In genomic region chr10:124632064-124632531, GRCh38 we compare ENCODE assay signal across 8 cellular contexts.
DNase-seq lines count a peak whose midpoint lies in the region; ATAC-seq and TF ChIP-seq lines count a peak whose summit lies in the region.

No MANE protein-coding gene starts in this region.

- intact Hi-C loops in dendritic cell treated with granulocyte-macrophage colony-stimulating factor and Interleukin-4, amounts not matched to agents 40 ng/mL and 50 ng/mL, for 4 days (cut with micrococcal nuclease) = no loop called here
- intact Hi-C loops in naive thymus-derived CD4-positive, alpha-beta T cell (cut with micrococcal nuclease) = loop anchor here (1.0 kb wide), 1 partner anchor 109 kb away; no protein-coding TSS in a partner anchor

- H3K4me3 ChIP-seq in GM23248 (no peak overlapping the region), Peyer's patch (no peak overlapping the region)
- no peak overlapping the region for H3K4me3 ChIP-seq in naive thymus-derived CD4-positive, alpha-beta T cell (ENCODE audit: low read length)

- TF ChIP-seq CTCF in Peyer's patch (IDR thresholded peaks at IDR 0.05) = peak in 4 of 6 experiments; percentile 8 to 29 (median 18)

- no peaks in the 10 kb centered on the region for H3K9me3 Mint-ChIP-seq in dendritic cell treated with granulocyte-macrophage colony-stimulating factor and Interleukin-4, amounts not matched to agents 40 ng/mL and 50 ng/mL, for 4 days
- peaks cover 0 to 11% (median 3%) of the 10 kb centered on the region in 11 donors for H3K9me3 Mint-ChIP-seq in naive thymus-derived CD4-positive, alpha-beta T cell

- H3K27ac ChIP-seq in GM23248 (no peak overlapping the region), Peyer's patch (no peak overlapping the region)
- no peak overlapping the region for H3K27ac ChIP-seq in naive thymus-derived CD4-positive, alpha-beta T cell (ENCODE audit: low read depth, low read length)

- no peak overlapping the region for H3K9ac ChIP-seq in GM23248

- H3K9me3 ChIP-seq in GM23248 (ENCODE audit: low read depth) = no peaks in the 10 kb centered on the region
- H3K9me3 ChIP-seq in Peyer's patch = no peaks in the 10 kb centered on the region
- peaks cover 0 to 8% (median 0%) of the 10 kb centered on the region in 3 experiments for H3K9me3 ChIP-seq in naive thymus-derived CD4-positive, alpha-beta T cell (ENCODE audit: control insufficient read depth in 2 of 3, low read length in 3 of 3)

- no peak overlapping the region for H2AFZ ChIP-seq in GM23248

- ATAC-seq in naive thymus-derived CD4-positive, alpha-beta T cell = peak; percentile 43
- ATAC-seq in GM18870 (IDR thresholded peaks at IDR 0.05; ENCODE audit: unreplicated experiment) (no peak), GM21576 (IDR thresholded peaks at IDR 0.05; ENCODE audit: unreplicated experiment) (no peak)

- no peaks in the 10 kb centered on the region for H3K36me3 ChIP-seq in GM23248 (ENCODE audit: low read depth)
- H3K36me3 ChIP-seq in Peyer's patch = peaks cover 0 to 6% (median 0%) of the 10 kb centered on the region in 3 donors
- H3K36me3 ChIP-seq in naive thymus-derived CD4-positive, alpha-beta T cell (ENCODE audit: control insufficient read depth in 2 of 3, insufficient read depth in 3 of 3, low read length in 3 of 3) = no peaks in the 10 kb centered on the region

- DNase-seq in GM23248 (peak; percentile 12), Peyer's patch (no peak), NCI-H1930 (lab: John Stamatoyannopoulos, UW) (no peak), SKM-1 (lab: John Stamatoyannopoulos, UW; ENCODE audit: unreplicated experiment) (no peak)
- DNase-seq in naive thymus-derived CD4-positive, alpha-beta T cell = peak in 2 of 9 donors; percentile 36 to 51

- no peaks in the 10 kb centered on the region for H3K27me3 ChIP-seq in GM23248 (replicated peaks; ENCODE audit: insufficient read depth)
- no peaks in the 10 kb centered on the region for H3K27me3 ChIP-seq in Peyer's patch
- H3K27me3 ChIP-seq in naive thymus-derived CD4-positive, alpha-beta T cell (ENCODE audit: control insufficient read depth in 2 of 2, insufficient read depth in 2 of 2, low read length in 2 of 2) = no peaks in the 10 kb centered on the region

- WGBS in GM23248 (ENCODE audit: low coverage in 1 of 2, low lambda C conversion rate in 2 of 2, missing lambda C conversion rate in 2 of 2), 2 experiments = 72 to 79% methylated on average over 19 of the region's 19 CpGs

- no peaks in the 10 kb centered on the region for H3K79me2 ChIP-seq in GM23248 (ENCODE audit: insufficient read depth)

- H4K20me1 ChIP-seq in GM23248 (ENCODE audit: insufficient read depth) = no peaks in the 10 kb centered on the region

- H3K4me1 ChIP-seq in GM23248 (ENCODE audit: insufficient read depth) (no peaks in the 10 kb centered on the region), Peyer's patch (peaks cover 5 to 39% (median 33%) of the 10 kb centered on the region in 4 donors)
- peaks cover 25 to 47% of the 10 kb centered on the region in 2 donors for H3K4me1 ChIP-seq in naive thymus-derived CD4-positive, alpha-beta T cell (ENCODE audit: control insufficient read depth in 2 of 2, insufficient read depth in 2 of 2, low read length in 2 of 2)

- peaks cover 63% of the 10 kb centered on the region for H3K4me1 Mint-ChIP-seq in dendritic cell treated with granulocyte-macrophage colony-stimulating factor and Interleukin-4, amounts not matched to agents 40 ng/mL and 50 ng/mL, for 4 days (ENCODE audit: low read depth)
- H3K4me1 Mint-ChIP-seq in naive thymus-derived CD4-positive, alpha-beta T cell = peaks cover 29 to 78% (median 67%) of the 10 kb centered on the region in 7 donors

- no peaks in the 10 kb centered on the region for H3F3A ChIP-seq in GM23248 (ENCODE audit: insufficient read depth)

- H3K27ac Mint-ChIP-seq in dendritic cell treated with granulocyte-macrophage colony-stimulating factor and Interleukin-4, amounts not matched to agents 40 ng/mL and 50 ng/mL, for 4 days = peak overlapping the region; percentile 64
- H3K27ac Mint-ChIP-seq in naive thymus-derived CD4-positive, alpha-beta T cell = peak overlapping the region in 2 of 9 donors; percentile 40 to 53

- peaks cover 42% of the 10 kb centered on the region for H3K36me3 Mint-ChIP-seq in dendritic cell treated with granulocyte-macrophage colony-stimulating factor and Interleukin-4, amounts not matched to agents 40 ng/mL and 50 ng/mL, for 4 days (ENCODE audit: low read depth)
- H3K36me3 Mint-ChIP-seq in naive thymus-derived CD4-positive, alpha-beta T cell = peaks cover 0 to 22% (median 13%) of the 10 kb centered on the region in 5 donors

- no peak for TF ChIP-seq POLR2A in Peyer's patch (IDR thresholded peaks at IDR 0.05)

- POLR2A ChIA-PET in naive thymus-derived CD4-positive, alpha-beta T cell (lab: Charles Lee) = interaction anchor here (0.8 to 2.9 kb wide), 4 partner anchors 12 to 113 kb away, joined by 3 to 13 read pairs (median 6); no protein-coding TSS in a partner anchor

- in situ Hi-C loops in GM23248 (cut with MboI) = no loop called here

- H3K4me2 ChIP-seq in GM23248 (ENCODE audit: unreplicated experiment) = no peak overlapping the region

- CTCF ChIA-PET in naive thymus-derived CD4-positive, alpha-beta T cell (lab: Charles Lee) = interaction anchor here (1.1 to 3.6 kb wide), 5 partner anchors 15 to 116 kb away, joined by 3 to 26 read pairs (median 5); no protein-coding TSS in a partner anchor

- H3K9me2 ChIP-seq in GM23248 (ENCODE audit: insufficient read depth) = no peaks in the 10 kb centered on the region

- no peaks in the 10 kb centered on the region for H3K27me3 Mint-ChIP-seq in dendritic cell treated with granulocyte-macrophage colony-stimulating factor and Interleukin-4, amounts not matched to agents 40 ng/mL and 50 ng/mL, for 4 days
- H3K27me3 Mint-ChIP-seq in naive thymus-derived CD4-positive, alpha-beta T cell = peaks cover 0 to 8% (median 0%) of the 10 kb centered on the region in 5 donors

- H3K4me3 Mint-ChIP-seq in dendritic cell treated with granulocyte-macrophage colony-stimulating factor and Interleukin-4, amounts not matched to agents 40 ng/mL and 50 ng/mL, for 4 days = no peak overlapping the region
- peak overlapping the region in 1 of 10 donors; percentile 7 for H3K4me3 Mint-ChIP-seq in naive thymus-derived CD4-positive, alpha-beta T cell
